In genomic region chr22:46355996-46356471, GRCh38 we compare ENCODE assay signal across 15 cellular contexts. TPM values are rescaled to one million over a fixed set of nuclear protein-coding genes. Genes with fewer than 3 reads are reported as not detected.
DNase-seq lines count a peak whose midpoint lies in the region; ATAC-seq, FAIRE-seq and TF ChIP-seq lines count a peak whose summit lies in the region.
"Had no signal": no experiment of that assay in that cellular context is flagged by ENCODE, and none has a peak within 500 bp of the region (broad histone marks: within the 10 kb centered on the region; RNA-seq: fewer than 3 reads in every experiment).

No MANE protein-coding gene starts in this region.

- peak overlapping the region in 10 of 11 experiments; percentile 10 to 64 (median 40); a peak in 15 of 22 replicates for H3K9ac ChIP-seq in BLaER1 treated with 17β-estradiol and CSF1 and Interleukin-3, amounts not matched to agents 10 nM and 100 nM
- H3K9ac ChIP-seq in kidney (ENCODE audit: low read length in 2 of 2): no peak overlapping the region

- no peak for TF ChIP-seq POLR2A in uterus (IDR thresholded peaks at IDR 0.05)

- peaks cover 39 to 84% (median 75%) of the 10 kb centered on the region in 11 experiments for H3K36me3 ChIP-seq in BLaER1 treated with 17β-estradiol and CSF1 and Interleukin-3, amounts not matched to agents 10 nM and 100 nM
- H3K36me3 ChIP-seq in kidney (ENCODE audit: control insufficient read depth in 1 of 2, insufficient read depth in 2 of 2, low read length in 2 of 2) (peaks cover 20 to 42% of the 10 kb centered on the region in 2 donors), uterus (no peaks in the 10 kb centered on the region)

- POLR2A ChIA-PET in RWPE1 (lab: Yijun Ruan, JAX; ENCODE audit: low non-redundant PET): interaction anchor here (0.6 kb wide), 1 partner anchor 185 kb away, joined by 3 read pairs; no protein-coding TSS in a partner anchor

- peaks cover 39 to 99% (median 91%) of the 10 kb centered on the region in 11 experiments; a peak in 21 of 22 replicates for H4K20me1 ChIP-seq in BLaER1 treated with 17β-estradiol and CSF1 and Interleukin-3, amounts not matched to agents 10 nM and 100 nM

- peak overlapping the region in 9 of 11 experiments; percentile 11 to 48 (median 23); a peak in 11 of 22 replicates for H3K27ac ChIP-seq in BLaER1 treated with 17β-estradiol and CSF1 and Interleukin-3, amounts not matched to agents 10 nM and 100 nM
- H3K27ac ChIP-seq in RWPE1: peak overlapping the region; percentile 81
- H3K27ac ChIP-seq in kidney (ENCODE audit: low read depth in 2 of 2, low read length in 2 of 2): no peak overlapping the region
- no peak overlapping the region for H3K27ac ChIP-seq in uterus
- H3K27ac ChIP-seq: SJCRH30 had no signal

- peaks cover 0 to 12% (median 0%) of the 10 kb centered on the region in 11 experiments; a peak in 2 of 22 replicates for H3K27me3 ChIP-seq in BLaER1 treated with 17β-estradiol and CSF1 and Interleukin-3, amounts not matched to agents 10 nM and 100 nM
- no peaks in the 10 kb centered on the region for H3K27me3 ChIP-seq in uterus
- H3K27me3 ChIP-seq: BE2C, SJCRH30 had no signal

- intact Hi-C loops in kidney (cut with DNase I): loop anchor here (5.0 kb wide), 1 partner anchor 186 kb away; no protein-coding TSS in a partner anchor
- intact Hi-C loops in sciatic nerve (cut with DNase I): loop anchor here (5.0 to 10.0 kb wide), 2 partner anchors 61 to 186 kb away; partner anchors contain the start of gene GTSE1
- intact Hi-C loops in uterus (cut with DNase I; ENCODE audit: low total_unique reads): no loop called here

- no peak for FAIRE-seq in kidney (lab: Jason Lieb, UNC)
- FAIRE-seq: H54, RCC 7860 had no signal

- H3K4me1 ChIP-seq in BLaER1 treated with 17β-estradiol and CSF1 and Interleukin-3, amounts not matched to agents 10 nM and 100 nM: peaks cover 15 to 67% (median 59%) of the 10 kb centered on the region in 10 experiments
- H3K4me1 ChIP-seq in kidney (ENCODE audit: control insufficient read depth in 1 of 2, insufficient read depth in 1 of 2, low read depth in 1 of 2, low read length in 2 of 2) (no peaks in the 10 kb centered on the region), uterus (no peaks in the 10 kb centered on the region)
- H3K4me1 ChIP-seq: SJCRH30 had no signal

- ATAC-seq in sciatic nerve: peak; percentile 3
- no peak for ATAC-seq in activated CD4-positive, CD25-positive, alpha-beta regulatory T cell treated with anti-CD3 and anti-CD28 coated beads, Interleukin-2, amount 50 U/mL, for 24 hours

- 0 out of 20 replicates have a peak overlapping the region, but pooled peaks of 1 of the 10 experiments have one; percentile 14 for H3K4me3 ChIP-seq in BLaER1 treated with 17β-estradiol and CSF1 and Interleukin-3, amounts not matched to agents 10 nM and 100 nM
- no peak overlapping the region for H3K4me3 ChIP-seq in kidney (ENCODE audit: low read length in 2 of 2)
- H3K4me3 ChIP-seq in uterus: no peak overlapping the region
- H3K4me3 ChIP-seq: SJCRH30 had no signal

- CTCF ChIA-PET in RWPE1 (lab: Yijun Ruan, JAX): interaction anchor here (0.9 to 2.2 kb wide), 4 partner anchors 10 to 187 kb away, joined by 3 to 10 read pairs (median 4); no protein-coding TSS in a partner anchor

- TF ChIP-seq CTCF in RWPE1 (conservative IDR thresholded peaks at IDR 0.05; ENCODE audit: low read depth): no peak
- TF ChIP-seq CTCF in kidney (IDR thresholded peaks at IDR 0.05; ENCODE audit: borderline replicate concordance, extremely low read depth, insufficient read depth): no peak
- no peak for TF ChIP-seq CTCF in uterus (IDR thresholded peaks at IDR 0.05)

- H3K4me2 ChIP-seq in BLaER1 treated with 17β-estradiol and CSF1 and Interleukin-3, amounts not matched to agents 10 nM and 100 nM: peak overlapping the region; percentile 62 to 91 (median 81)

- DNase-seq in RWPE1 (ENCODE audit: low spot score) (no peak), kidney (peak; percentile 65), sciatic nerve (ENCODE audit: low spot score) (no peak), NCI-H82 treated with DMSO at 0.1 percent for 48 hours (lab: John Stamatoyannopoulos, UW; ENCODE audit: unreplicated experiment) (no peak), uterus (no peak)
- DNase-seq: NCI-H1417 treated with DMSO at 0.1 percent for 48 hours, NCI-H2029, NCI-H510A had no signal

- H3K9me3 ChIP-seq in BLaER1 treated with 17β-estradiol and CSF1 and Interleukin-3, amounts not matched to agents 10 nM and 100 nM (replicated peaks in 1 of 11): no peaks in the 10 kb centered on the region
- no peaks in the 10 kb centered on the region for H3K9me3 ChIP-seq in kidney (ENCODE audit: control insufficient read depth in 1 of 2, low read length in 2 of 2)
- H3K9me3 ChIP-seq in uterus: no peaks in the 10 kb centered on the region
- H3K9me3 ChIP-seq: BE2C, SJCRH30 had no signal

RNA-seq across cellular contexts. Expression of gene TRMU, which starts 20.5 kb away (rescaled TPM):
- 40.5 TPM for total RNA-seq in kidney
- polyA plus RNA-seq in kidney (ENCODE audit: insufficient read depth, low read depth, low replicate concordance): 41.1 TPM
- 34.1 TPM for total RNA-seq in sciatic nerve
- total RNA-seq in uterus: 10 to 100 TPM; 14.1 to 52.5 (median 31.2) TPM

RNA-seq across cellular contexts. Expression of gene GTSE1, which starts 59.4 kb away (rescaled TPM):
- total RNA-seq in kidney (0.94 TPM), sciatic nerve (0.49 TPM), uterus (1 to 10 TPM in 1 of 4 donors, under 1 TPM in 1, not detected in 2; 0.21 to 6.9 TPM)
- polyA plus RNA-seq in kidney (ENCODE audit: insufficient read depth, low read depth, low replicate concordance): 0.41 TPM
- polyA plus RNA-seq: IgD-negative memory B cell had no signal

Comparison
In these comparisons a context has a peak if more than half of its experiments do, and no peak if none do; other contexts are left out.
1. H3K27ac ChIP-seq: peak in BLaER1 treated with 17β-estradiol and CSF1 and Interleukin-3, amounts not matched to agents 10 nM and 100 nM (9 of 11) and RWPE1 (single experiment); none in kidney (0 of 2) and uterus (0 of 2).
2. H3K9ac ChIP-seq: peak in BLaER1 treated with 17β-estradiol and CSF1 and Interleukin-3, amounts not matched to agents 10 nM and 100 nM (10 of 11); none in kidney (0 of 2).